1 cellular context compared by ENCODE assay signal in genomic region chr10:75762436-75762802, GRCh38.
A peak's percentile ranks its signal among the peaks of the same experiment; 100 is the strongest.
TF ChIP-seq lines count a peak whose summit lies in the region.

No MANE protein-coding gene starts in this region.

TF ChIP-seq in HepG2, 621 proteins besides CTCF, POLR2A, EP300 and RAD21 (continued from another document and continues in another):
- TF ChIP-seq ZNF407 (CRISPR knock-in tag; IDR thresholded peaks at IDR 0.05; ENCODE audit: not compliant biosample characterization) (no peak), ZNF263 (CRISPR knock-in tag; IDR thresholded peaks at IDR 0.05) (no peak), ZSCAN12 (CRISPR knock-in tag; IDR thresholded peaks at IDR 0.05) (no peak), KDM5B (CRISPR knock-in tag; IDR thresholded peaks at IDR 0.05; ENCODE audit: borderline replicate concordance) (no peak), ZNF792 (CRISPR knock-in tag; IDR thresholded peaks at IDR 0.05) (no peak), NFIC (IDR thresholded peaks at IDR 0.05; ENCODE audit: low read length) (no peak), TMF1 (CRISPR knock-in tag; IDR thresholded peaks at IDR 0.05; ENCODE audit: low read depth) (no peak), KLF6 (CRISPR knock-in tag; IDR thresholded peaks at IDR 0.05) (no peak), CERS6 (CRISPR knock-in tag; IDR thresholded peaks at IDR 0.05) (no peak), ZBTB21 (CRISPR knock-in tag; IDR thresholded peaks at IDR 0.05) (no peak), FOXJ3 (CRISPR knock-in tag; IDR thresholded peaks at IDR 0.05; ENCODE audit: borderline replicate concordance) (no peak), POGZ (CRISPR knock-in tag; IDR thresholded peaks at IDR 0.05) (no peak), RFX3 (CRISPR knock-in tag; IDR thresholded peaks at IDR 0.05) (no peak), ZNF563 (CRISPR knock-in tag; IDR thresholded peaks at IDR 0.05) (no peak), ZNF296 (CRISPR knock-in tag; conservative IDR thresholded peaks at IDR 0.05) (no peak), ZFP36 (IDR thresholded peaks at IDR 0.05; ENCODE audit: borderline replicate concordance, low read depth, low read length, partially characterized antibody) (no peak), ZMYM2 (CRISPR knock-in tag; IDR thresholded peaks at IDR 0.05) (no peak), KLF12 (CRISPR knock-in tag; IDR thresholded peaks at IDR 0.05; ENCODE audit: borderline replicate concordance) (no peak), ZNF589 (CRISPR knock-in tag; conservative IDR thresholded peaks at IDR 0.05) (no peak), HBP1 (CRISPR knock-in tag; IDR thresholded peaks at IDR 0.05; ENCODE audit: low read depth) (no peak), ZNF790 (CRISPR knock-in tag; IDR thresholded peaks at IDR 0.05; ENCODE audit: borderline replicate concordance) (no peak), ZNF740 (CRISPR knock-in tag; IDR thresholded peaks at IDR 0.05) (0 out of 2 replicates have a peak, but pooled peaks have one; percentile 5), MED8 (CRISPR knock-in tag; IDR thresholded peaks at IDR 0.05; ENCODE audit: insufficient replicate concordance) (no peak), ZNF543 (CRISPR knock-in tag; IDR thresholded peaks at IDR 0.05) (no peak), TAF1 (CRISPR knock-in tag; IDR thresholded peaks at IDR 0.05) (no peak), ZNF484 (CRISPR knock-in tag; IDR thresholded peaks at IDR 0.05; ENCODE audit: borderline replicate concordance, low read depth) (no peak), SP5 (CRISPR knock-in tag; IDR thresholded peaks at IDR 0.05; ENCODE audit: borderline replicate concordance, low read depth) (no peak), ZMAT5 (CRISPR knock-in tag; IDR thresholded peaks at IDR 0.05; ENCODE audit: borderline replicate concordance, low read depth) (no peak), RCOR2 (CRISPR knock-in tag; IDR thresholded peaks at IDR 0.05) (peak; percentile 64), RERE (CRISPR knock-in tag; IDR thresholded peaks at IDR 0.05; ENCODE audit: low read depth) (no peak), ZSCAN25 (CRISPR knock-in tag; IDR thresholded peaks at IDR 0.05) (no peak), ZNF737 (CRISPR knock-in tag; IDR thresholded peaks at IDR 0.05; ENCODE audit: borderline replicate concordance) (no peak), GABPA (IDR thresholded peaks at IDR 0.05; ENCODE audit: low read depth, low read length) (no peak), GABPA (CRISPR knock-in tag; IDR thresholded peaks at IDR 0.05; ENCODE audit: low read depth) (0 out of 2 replicates have a peak, but pooled peaks have one; percentile 12), ZBTB38 (CRISPR knock-in tag; IDR thresholded peaks at IDR 0.05) (no peak), ZMYM4 (CRISPR knock-in tag; IDR thresholded peaks at IDR 0.05) (peak; percentile 45; the same call in 1 of the 2 replicates)
